1 cellular context compared by ENCODE assay signal in the genomic region with DNA sequence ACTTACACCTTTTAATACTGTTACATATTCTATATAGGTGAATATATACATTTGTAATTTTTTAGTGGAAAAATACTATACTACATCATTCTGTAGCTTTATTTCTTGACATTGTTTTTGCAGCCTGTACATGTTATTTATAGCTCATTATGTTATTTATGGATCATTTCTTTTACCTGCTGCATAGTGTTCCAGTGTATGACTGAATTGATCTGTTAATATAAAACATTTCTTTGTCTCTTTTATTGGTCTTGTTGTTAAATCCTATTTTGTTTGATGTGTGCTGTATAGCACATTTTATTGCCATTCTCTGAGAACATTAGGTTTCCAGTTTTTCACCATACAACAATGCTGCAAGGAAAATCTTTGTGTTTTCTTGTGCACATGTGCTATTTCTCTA.
TF ChIP-seq lines count a peak whose summit lies in the region.

No MANE protein-coding gene starts in this region.

TF ChIP-seq in HCT116, 20 proteins besides CTCF, POLR2A, EP300 and RAD21:
- TF ChIP-seq ELF1 (IDR thresholded peaks at IDR 0.05; ENCODE audit: borderline replicate concordance, low read depth) (no peak), YY1 (IDR thresholded peaks at IDR 0.05; ENCODE audit: extremely low read depth, insufficient replicate concordance, low read depth, low read length) (no peak), TCF7L2 (IDR thresholded peaks at IDR 0.05; ENCODE audit: borderline replicate concordance, extremely low read depth, insufficient read depth, insufficient read length) (no peak), CEBPB (IDR thresholded peaks at IDR 0.05; ENCODE audit: low read depth) (no peak), FOSL1 (IDR thresholded peaks at IDR 0.05; ENCODE audit: low read depth) (no peak), POLR2AphosphoS5 (IDR thresholded peaks at IDR 0.05; ENCODE audit: low read depth, low read length) (no peak), JUND (IDR thresholded peaks at IDR 0.05) (no peak), ZFX (IDR thresholded peaks at IDR 0.05) (no peak), EZH2 (IDR thresholded peaks at IDR 0.05) (no peak), EGR1 (IDR thresholded peaks at IDR 0.05; ENCODE audit: low read depth) (no peak), ZNF274 (IDR thresholded peaks at IDR 0.05; ENCODE audit: low read depth, low read length) (no peak), SRF (IDR thresholded peaks at IDR 0.05; ENCODE audit: low read depth) (no peak), SP1 (IDR thresholded peaks at IDR 0.05; ENCODE audit: low read depth) (no peak), EZH2phosphoT487 (IDR thresholded peaks at IDR 0.05; ENCODE audit: borderline replicate concordance) (no peak), SIN3A (IDR thresholded peaks at IDR 0.05; ENCODE audit: low read depth) (no peak)
- TF ChIP-seq, protein P1, sequence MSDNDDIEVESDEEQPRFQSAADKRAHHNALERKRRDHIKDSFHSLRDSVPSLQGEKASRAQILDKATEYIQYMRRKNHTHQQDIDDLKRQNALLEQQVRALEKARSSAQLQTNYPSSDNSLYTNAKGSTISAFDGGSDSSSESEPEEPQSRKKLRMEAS (IDR thresholded peaks at IDR 0.05), result no peak
- TF ChIP-seq, protein P2, sequence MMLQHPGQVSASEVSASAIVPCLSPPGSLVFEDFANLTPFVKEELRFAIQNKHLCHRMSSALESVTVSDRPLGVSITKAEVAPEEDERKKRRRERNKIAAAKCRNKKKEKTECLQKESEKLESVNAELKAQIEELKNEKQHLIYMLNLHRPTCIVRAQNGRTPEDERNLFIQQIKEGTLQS (IDR thresholded peaks at IDR 0.05), result no peak
- TF ChIP-seq, protein P3, sequence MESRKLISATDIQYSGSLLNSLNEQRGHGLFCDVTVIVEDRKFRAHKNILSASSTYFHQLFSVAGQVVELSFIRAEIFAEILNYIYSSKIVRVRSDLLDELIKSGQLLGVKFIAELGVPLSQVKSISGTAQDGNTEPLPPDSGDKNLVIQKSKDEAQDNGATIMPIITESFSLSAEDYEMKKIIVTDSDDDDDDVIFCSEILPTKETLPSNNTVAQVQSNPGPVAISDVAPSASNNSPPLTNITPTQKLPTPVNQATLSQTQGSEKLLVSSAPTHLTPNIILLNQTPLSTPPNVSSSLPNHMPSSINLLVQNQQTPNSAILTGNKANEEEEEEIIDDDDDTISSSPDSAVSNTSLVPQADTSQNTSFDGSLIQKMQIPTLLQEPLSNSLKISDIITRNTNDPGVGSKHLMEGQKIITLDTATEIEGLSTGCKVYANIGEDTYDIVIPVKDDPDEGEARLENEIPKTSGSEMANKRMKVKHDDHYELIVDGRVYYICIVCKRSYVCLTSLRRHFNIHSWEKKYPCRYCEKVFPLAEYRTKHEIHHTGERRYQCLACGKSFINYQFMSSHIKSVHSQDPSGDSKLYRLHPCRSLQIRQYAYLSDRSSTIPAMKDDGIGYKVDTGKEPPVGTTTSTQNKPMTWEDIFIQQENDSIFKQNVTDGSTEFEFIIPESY (IDR thresholded peaks at IDR 0.05; ENCODE audit: extremely low read depth, insufficient replicate concordance, low read length), result no peak
- TF ChIP-seq, protein P4, sequence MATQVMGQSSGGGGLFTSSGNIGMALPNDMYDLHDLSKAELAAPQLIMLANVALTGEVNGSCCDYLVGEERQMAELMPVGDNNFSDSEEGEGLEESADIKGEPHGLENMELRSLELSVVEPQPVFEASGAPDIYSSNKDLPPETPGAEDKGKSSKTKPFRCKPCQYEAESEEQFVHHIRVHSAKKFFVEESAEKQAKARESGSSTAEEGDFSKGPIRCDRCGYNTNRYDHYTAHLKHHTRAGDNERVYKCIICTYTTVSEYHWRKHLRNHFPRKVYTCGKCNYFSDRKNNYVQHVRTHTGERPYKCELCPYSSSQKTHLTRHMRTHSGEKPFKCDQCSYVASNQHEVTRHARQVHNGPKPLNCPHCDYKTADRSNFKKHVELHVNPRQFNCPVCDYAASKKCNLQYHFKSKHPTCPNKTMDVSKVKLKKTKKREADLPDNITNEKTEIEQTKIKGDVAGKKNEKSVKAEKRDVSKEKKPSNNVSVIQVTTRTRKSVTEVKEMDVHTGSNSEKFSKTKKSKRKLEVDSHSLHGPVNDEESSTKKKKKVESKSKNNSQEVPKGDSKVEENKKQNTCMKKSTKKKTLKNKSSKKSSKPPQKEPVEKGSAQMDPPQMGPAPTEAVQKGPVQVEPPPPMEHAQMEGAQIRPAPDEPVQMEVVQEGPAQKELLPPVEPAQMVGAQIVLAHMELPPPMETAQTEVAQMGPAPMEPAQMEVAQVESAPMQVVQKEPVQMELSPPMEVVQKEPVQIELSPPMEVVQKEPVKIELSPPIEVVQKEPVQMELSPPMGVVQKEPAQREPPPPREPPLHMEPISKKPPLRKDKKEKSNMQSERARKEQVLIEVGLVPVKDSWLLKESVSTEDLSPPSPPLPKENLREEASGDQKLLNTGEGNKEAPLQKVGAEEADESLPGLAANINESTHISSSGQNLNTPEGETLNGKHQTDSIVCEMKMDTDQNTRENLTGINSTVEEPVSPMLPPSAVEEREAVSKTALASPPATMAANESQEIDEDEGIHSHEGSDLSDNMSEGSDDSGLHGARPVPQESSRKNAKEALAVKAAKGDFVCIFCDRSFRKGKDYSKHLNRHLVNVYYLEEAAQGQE (IDR thresholded peaks at IDR 0.05; ENCODE audit: low read depth), result no peak
